ENCODE assay signal across 9 cellular contexts in genomic region chr5:424259-425110, GRCh38. TPM values are rescaled to one million over a fixed set of nuclear protein-coding genes. Genes with fewer than 3 reads are reported as not detected.
A peak's percentile ranks its signal among the peaks of the same experiment; 100 is the strongest.
DNase-seq lines count a peak whose midpoint lies in the region; ATAC-seq and TF ChIP-seq lines count a peak whose summit lies in the region.
"Had no signal": no experiment of that assay in that cellular context is flagged by ENCODE, and none has a peak within 500 bp of the region (broad histone marks: within the 10 kb centered on the region; RNA-seq: fewer than 3 reads in every experiment).

No MANE protein-coding gene starts in this region.

- H3K79me2 ChIP-seq in DOHH2 (ENCODE audit: control insufficient read depth, low read length), result no peaks in the 10 kb centered on the region

- no peak overlapping the region for H3K4me3 Mint-ChIP-seq in activated T-helper 1 cell treated with anti-CD3 and anti-CD28 coated beads, Interleukin-12 subunit alpha, Interleukin-12 subunit beta, Interleukin-2, Interleukin-4 antibody, amounts not matched to agents 30 ng/mL and 10 ng/mL and 1 ng/mL, durations not matched to agents 14 hours and 24 hours and 36 hours
- H3K4me3 Mint-ChIP-seq: activated naive CD4-positive, alpha-beta T cell treated with anti-CD3 and anti-CD28 coated beads, Interleukin-2, amount 50 U/mL, for 24 hours had no signal

- H3K27ac Mint-ChIP-seq in activated T-helper 1 cell treated with anti-CD3 and anti-CD28 coated beads, Interleukin-12 subunit alpha, Interleukin-12 subunit beta, Interleukin-2, Interleukin-4 antibody, amounts not matched to agents 30 ng/mL and 10 ng/mL and 1 ng/mL, durations not matched to agents 14 hours and 24 hours and 36 hours, result peak overlapping the region; percentile 34
- H3K27ac Mint-ChIP-seq: activated naive CD4-positive, alpha-beta T cell treated with anti-CD3 and anti-CD28 coated beads, Interleukin-2, amount 50 U/mL, for 24 hours had no signal

- H3K9me3 ChIP-seq in DOHH2 (ENCODE audit: control insufficient read depth, insufficient read depth, low read length), result no peaks in the 10 kb centered on the region

- no peaks in the 10 kb centered on the region; the same call in 1 of the 2 replicates for H3F3A ChIP-seq in DOHH2 (ENCODE audit: control insufficient read depth, insufficient read depth)

- peaks cover 22% of the 10 kb centered on the region for H3K4me1 Mint-ChIP-seq in activated T-helper 1 cell treated with anti-CD3 and anti-CD28 coated beads, Interleukin-12 subunit alpha, Interleukin-12 subunit beta, Interleukin-2, Interleukin-4 antibody, amounts not matched to agents 30 ng/mL and 10 ng/mL and 1 ng/mL, durations not matched to agents 14 hours and 24 hours and 36 hours (ENCODE audit: low read depth)
- H3K4me1 Mint-ChIP-seq: activated naive CD4-positive, alpha-beta T cell treated with anti-CD3 and anti-CD28 coated beads, Interleukin-2, amount 50 U/mL, for 24 hours had no signal

- H3K36me3 Mint-ChIP-seq in activated T-helper 1 cell treated with anti-CD3 and anti-CD28 coated beads, Interleukin-12 subunit alpha, Interleukin-12 subunit beta, Interleukin-2, Interleukin-4 antibody, amounts not matched to agents 30 ng/mL and 10 ng/mL and 1 ng/mL, durations not matched to agents 14 hours and 24 hours and 36 hours (ENCODE audit: low read depth), result peaks cover 18% of the 10 kb centered on the region
- H3K36me3 Mint-ChIP-seq: activated naive CD4-positive, alpha-beta T cell treated with anti-CD3 and anti-CD28 coated beads, Interleukin-2, amount 50 U/mL, for 24 hours had no signal

- peaks cover 42% of the 10 kb centered on the region for H3K4me1 ChIP-seq in DOHH2 (ENCODE audit: control insufficient read depth, low read length)

- no peaks in the 10 kb centered on the region for H4K20me1 ChIP-seq in DOHH2 (ENCODE audit: control insufficient read depth, insufficient read depth, low read depth, low read length)

- TF ChIP-seq CTCF in DOHH2 (IDR thresholded peaks at IDR 0.05; ENCODE audit: low read depth, low read length, poor library complexity, severe bottlenecking), result no peak

- H3K27ac ChIP-seq in DOHH2 (ENCODE audit: low read depth, low read length), result peak overlapping the region; percentile 84

- ATAC-seq in GM19324 (IDR thresholded peaks at IDR 0.05; ENCODE audit: low FRiP score, unreplicated experiment), result peak; percentile 79
- peak; percentile 72 for ATAC-seq in HG03097 (IDR thresholded peaks at IDR 0.05; ENCODE audit: low FRiP score, unreplicated experiment)

- H3K36me3 ChIP-seq in DOHH2 (ENCODE audit: control insufficient read depth, low read length), result peaks cover 28% of the 10 kb centered on the region

- no peaks in the 10 kb centered on the region for H3K9me3 Mint-ChIP-seq in activated T-helper 1 cell treated with anti-CD3 and anti-CD28 coated beads, Interleukin-12 subunit alpha, Interleukin-12 subunit beta, Interleukin-2, Interleukin-4 antibody, amounts not matched to agents 30 ng/mL and 10 ng/mL and 1 ng/mL, durations not matched to agents 14 hours and 24 hours and 36 hours
- H3K9me3 Mint-ChIP-seq: activated naive CD4-positive, alpha-beta T cell treated with anti-CD3 and anti-CD28 coated beads, Interleukin-2, amount 50 U/mL, for 24 hours had no signal

- no peak for DNase-seq in activated T-helper 1 cell treated with anti-CD3 and anti-CD28 coated beads, Interleukin-12 subunit alpha, Interleukin-12 subunit beta, Interleukin-2, Interleukin-4 antibody, amounts not matched to agents 30 ng/mL and 10 ng/mL and 1 ng/mL, durations not matched to agents 14 hours and 24 hours and 36 hours (ENCODE audit: low spot score)
- no peak for DNase-seq in NCI-H2196 treated with DMSO at 0.1 percent for 48 hours (lab: John Stamatoyannopoulos, UW; ENCODE audit: unreplicated experiment)
- DNase-seq in DMS53 (lab: John Stamatoyannopoulos, UW), result no peak
- DNase-seq in kidney glomerular epithelial cell (lab: John Stamatoyannopoulos, UW), result no peak
- DNase-seq in activated CD4-positive, alpha-beta T cell treated with anti-CD3 and anti-CD28 coated beads, Interleukin-2, amount 50 U/mL, for 1 hour, result no peak

- no peaks in the 10 kb centered on the region for H3K27me3 Mint-ChIP-seq in activated T-helper 1 cell treated with anti-CD3 and anti-CD28 coated beads, Interleukin-12 subunit alpha, Interleukin-12 subunit beta, Interleukin-2, Interleukin-4 antibody, amounts not matched to agents 30 ng/mL and 10 ng/mL and 1 ng/mL, durations not matched to agents 14 hours and 24 hours and 36 hours (ENCODE audit: insufficient read depth)
- H3K27me3 Mint-ChIP-seq: activated naive CD4-positive, alpha-beta T cell treated with anti-CD3 and anti-CD28 coated beads, Interleukin-2, amount 50 U/mL, for 24 hours had no signal

- no peaks in the 10 kb centered on the region for H3K9me2 ChIP-seq in DOHH2 (replicated peaks; ENCODE audit: control insufficient read depth, low read length)

- H3K27me3 ChIP-seq in DOHH2 (ENCODE audit: control insufficient read depth, low read length), result no peaks in the 10 kb centered on the region

- H3K4me3 ChIP-seq in DOHH2 (ENCODE audit: low read length), result peak overlapping the region; percentile 51

- intact Hi-C loops in activated T-helper 1 cell treated with anti-CD3 and anti-CD28 coated beads, Interleukin-12 subunit alpha, Interleukin-12 subunit beta, Interleukin-2, Interleukin-4 antibody, amounts not matched to agents 30 ng/mL and 10 ng/mL and 1 ng/mL, durations not matched to agents 14 hours and 24 hours and 36 hours (cut with micrococcal nuclease), result no loop called here

- H3K4me2 ChIP-seq in DOHH2 (ENCODE audit: low read length), result peak overlapping the region; percentile 68

RNA-seq across cellular contexts. Expression of gene EXOC3, which starts 18.5 kb away (rescaled TPM):
- total RNA-seq in activated T-helper 1 cell treated with anti-CD3 and anti-CD28 coated beads, Interleukin-12 subunit alpha, Interleukin-12 subunit beta, Interleukin-2, Interleukin-4 antibody, amounts not matched to agents 30 ng/mL and 10 ng/mL and 1 ng/mL, durations not matched to agents 14 hours and 24 hours and 36 hours, result 59.6 and 62.0 TPM in 2 replicates
